ENCODE assay signal across 7 cellular contexts in the genomic region with DNA sequence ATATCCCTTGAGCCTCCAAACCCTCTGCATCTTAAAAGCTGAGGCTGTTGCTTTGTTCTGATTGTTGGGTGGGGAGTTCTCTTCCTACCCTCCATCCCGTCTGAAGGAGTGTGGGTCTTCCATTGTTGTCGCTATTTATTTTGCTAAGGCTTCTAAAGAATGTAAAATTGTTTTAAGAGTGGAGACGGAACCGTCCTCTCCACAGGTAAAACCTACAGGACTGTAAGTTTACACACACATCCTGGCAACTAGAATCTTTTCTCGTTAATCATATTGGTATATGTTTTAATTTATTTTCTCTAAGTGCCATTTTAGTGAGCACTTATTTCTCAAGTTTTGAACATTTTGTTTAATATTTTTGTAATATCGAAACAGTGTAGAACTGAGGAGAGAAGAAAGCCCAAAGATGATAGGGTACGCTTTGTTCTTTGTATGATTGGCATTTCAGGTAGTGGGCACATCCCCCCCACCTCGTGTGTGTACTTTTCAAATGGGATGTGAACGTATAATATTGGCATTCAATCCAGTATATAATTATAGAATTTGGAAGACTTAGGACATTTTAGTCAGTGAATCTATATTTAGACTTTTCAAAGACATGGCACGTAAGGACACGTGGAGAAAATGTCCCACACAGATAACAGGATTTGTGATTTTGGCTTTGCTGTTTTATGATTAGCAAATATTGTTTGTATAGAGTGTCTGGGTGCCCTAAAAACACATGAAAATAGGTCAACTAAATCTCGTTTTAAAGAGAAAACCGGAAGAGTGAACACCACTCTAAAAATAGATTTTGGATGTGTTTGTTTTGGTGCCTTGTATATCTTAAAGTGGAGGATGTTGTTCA. TPM values are rescaled to one million over a fixed set of nuclear protein-coding genes. Genes with fewer than 3 reads are reported as not detected.
DNase-seq lines count a peak whose midpoint lies in the region; ATAC-seq and TF ChIP-seq lines count a peak whose summit lies in the region.

No MANE protein-coding gene starts in this region.

- no peak for TF ChIP-seq CTCF in body of pancreas (IDR thresholded peaks at IDR 0.05)
- no peak for TF ChIP-seq CTCF in upper lobe of right lung (IDR thresholded peaks at IDR 0.05)

- ATAC-seq in GM19328 (IDR thresholded peaks at IDR 0.05; ENCODE audit: unreplicated experiment) (peak; percentile 0), body of pancreas (no peak), upper lobe of right lung (no peak)

- H3K27me3 ChIP-seq in Karpas-422 (ENCODE audit: low read length) (no peaks in the 10 kb centered on the region), body of pancreas (no peaks in the 10 kb centered on the region), upper lobe of right lung (no peaks in the 10 kb centered on the region)

- no peaks in the 10 kb centered on the region for H3K9me2 ChIP-seq in Karpas-422 (replicated peaks; ENCODE audit: insufficient read depth, low read length)

- peak overlapping the region; percentile 100 for H3K4me2 ChIP-seq in Karpas-422 (ENCODE audit: low read depth, low read length, poor library complexity, severe bottlenecking)

- peaks cover 58% of the 10 kb centered on the region for H3K79me2 ChIP-seq in Karpas-422 (ENCODE audit: low read length)

- WGBS in body of pancreas, 2 donors, result 0 to 1% methylated on average over 13 of the region's 13 CpGs

- intact Hi-C loops in body of pancreas (cut with DNase I) (no loop called here), upper lobe of right lung (cut with DNase I) (no loop called here)

- H2AFZ ChIP-seq in Karpas-422 (ENCODE audit: low read length), result 0 out of 2 replicates have a peak overlapping the region, but pooled peaks have one; percentile 91

- peak overlapping the region; percentile 90 for H3K27ac ChIP-seq in Karpas-422 (ENCODE audit: low read length)
- peak overlapping the region; percentile 99 for H3K27ac ChIP-seq in body of pancreas
- H3K27ac ChIP-seq in upper lobe of right lung, result peak overlapping the region; percentile 100

- no peak for TF ChIP-seq POLR2A in body of pancreas (IDR thresholded peaks at IDR 0.05)

- 0 out of 2 replicates have a peak, but pooled peaks cover 4% of the 10 kb centered on the region for H4K20me1 ChIP-seq in Karpas-422 (ENCODE audit: insufficient read depth, low read depth, low read length)

- H3K9me3 ChIP-seq in Karpas-422 (ENCODE audit: low read length) (no peaks in the 10 kb centered on the region), body of pancreas (no peaks in the 10 kb centered on the region), upper lobe of right lung (no peaks in the 10 kb centered on the region)

- peak overlapping the region; percentile 95 for H3K9ac ChIP-seq in Karpas-422 (ENCODE audit: low read length)

- DNase-seq in Karpas-422, result peak; percentile 55
- peak in 1 of 4 donors; percentile 3 for DNase-seq in body of pancreas
- peak; percentile 11 to 12 for DNase-seq in lung microvascular endothelial cell (ENCODE audit: low read depth in 2 of 2)
- no peak for DNase-seq in upper lobe of right lung
- DNase-seq in NCI-H1930 (lab: John Stamatoyannopoulos, UW), result no peak
- DNase-seq in stimulated activated CD4-positive, alpha-beta T cell treated with anti-CD3 and anti-CD28 coated beads, Interleukin-2, amount 100 ng/mL, for 48 hours, result no peak

- peaks cover 3% of the 10 kb centered on the region; the same call in 1 of the 2 replicates for H3K36me3 ChIP-seq in Karpas-422 (ENCODE audit: insufficient read depth, low read length)
- H3K36me3 ChIP-seq in body of pancreas (replicated peaks in 1 of 2; ENCODE audit: insufficient read depth in 1 of 2, low read depth in 2 of 2), result no peaks in the 10 kb centered on the region
- H3K36me3 ChIP-seq in upper lobe of right lung, result no peaks in the 10 kb centered on the region

- H3K4me1 ChIP-seq in Karpas-422 (ENCODE audit: low read length) (peaks cover 24% of the 10 kb centered on the region), body of pancreas (peaks cover 19% of the 10 kb centered on the region), upper lobe of right lung (peaks cover 23% of the 10 kb centered on the region)

- H3K4me3 ChIP-seq in Karpas-422 (ENCODE audit: low read length), result peak overlapping the region; percentile 97
- peak overlapping the region; percentile 49 to 81 for H3K4me3 ChIP-seq in body of pancreas
- peak overlapping the region; percentile 85 for H3K4me3 ChIP-seq in upper lobe of right lung

RNA-seq across cellular contexts. Expression of a gene that starts 1.3 kb away (rescaled TPM):
- total RNA-seq in Karpas-422 (2014; rRNA removed; shearing (Covaris generic); ENCODE audit: low replicate concordance), result 35.7 and 50.1 TPM in 2 replicates
- total RNA-seq in body of pancreas (10 to 100 TPM; 36.8 to 42.2 TPM), lung microvascular endothelial cell (25.7 and 33.9 TPM in 2 replicates), upper lobe of right lung (54.6 TPM)

Comparison
In these comparisons a context has a peak if more than half of its experiments do, and no peak if none do; other contexts are left out.
1. DNase-seq: peak in Karpas-422 (single experiment) and lung microvascular endothelial cell (2 of 2); none in upper lobe of right lung (single experiment), NCI-H1930 (0 of 2) and stimulated activated CD4-positive, alpha-beta T cell treated with anti-CD3 and anti-CD28 coated beads, Interleukin-2, amount 100 ng/mL, for 48 hours (0 of 2).
2. Peak in every context shown above with its lines, with median percentiles within 50 percentile points of each other: H3K27ac ChIP-seq and H3K4me3 ChIP-seq.